ENCODE assay signal across 8 cellular contexts in genomic region chr13:52652980-52653303, GRCh38. TPM values are rescaled to one million over a fixed set of nuclear protein-coding genes. Genes with fewer than 3 reads are reported as not detected.
A peak's percentile ranks its signal among the peaks of the same experiment; 100 is the strongest.
DNase-seq lines count a peak whose midpoint lies in the region; ATAC-seq and TF ChIP-seq lines count a peak whose summit lies in the region.

No MANE protein-coding gene starts in this region.

- under 1% methylated on average over 18 of the region's 18 CpGs for WGBS in smooth muscle cell (ENCODE audit: low lambda C conversion rate)

- peaks cover 6% of the 10 kb centered on the region for H3K4me1 Mint-ChIP-seq in activated naive CD8-positive, alpha-beta T cell treated with anti-CD3 and anti-CD28 coated beads, Interleukin-2, amount 10 ng/mL, durations not matched to agents 7 days and 5 days
- peaks cover 17% of the 10 kb centered on the region for H3K4me1 Mint-ChIP-seq in activated naive CD8-positive, alpha-beta T cell treated with anti-CD3 and anti-CD28 coated beads for 36 hours

- H3K4me1 ChIP-seq in right atrium auricular region (peaks cover 0 to 45% of the 10 kb centered on the region in 2 donors), smooth muscle cell (ENCODE audit: low read depth) (peaks cover 17% of the 10 kb centered on the region)

- H3K27me3 ChIP-seq in right atrium auricular region, result no peaks in the 10 kb centered on the region
- no peaks in the 10 kb centered on the region for H3K27me3 ChIP-seq in smooth muscle cell (ENCODE audit: low read depth)

- peaks cover 13% of the 10 kb centered on the region for H3K36me3 Mint-ChIP-seq in activated naive CD8-positive, alpha-beta T cell treated with anti-CD3 and anti-CD28 coated beads, Interleukin-2, amount 10 ng/mL, durations not matched to agents 7 days and 5 days
- peaks cover 22% of the 10 kb centered on the region for H3K36me3 Mint-ChIP-seq in activated naive CD8-positive, alpha-beta T cell treated with anti-CD3 and anti-CD28 coated beads for 36 hours

- H3K27me3 Mint-ChIP-seq in activated naive CD8-positive, alpha-beta T cell treated with anti-CD3 and anti-CD28 coated beads, Interleukin-2, amount 10 ng/mL, durations not matched to agents 7 days and 5 days, result no peaks in the 10 kb centered on the region
- H3K27me3 Mint-ChIP-seq in activated naive CD8-positive, alpha-beta T cell treated with anti-CD3 and anti-CD28 coated beads for 36 hours, result no peaks in the 10 kb centered on the region

- peak overlapping the region; percentile 97 for H3K27ac ChIP-seq in VCaP
- H3K27ac ChIP-seq in right atrium auricular region, result peak overlapping the region; percentile 93 to 97
- peak overlapping the region; percentile 96 for H3K27ac ChIP-seq in smooth muscle cell (ENCODE audit: low read depth)

- no peaks in the 10 kb centered on the region for H3K9me3 Mint-ChIP-seq in activated naive CD8-positive, alpha-beta T cell treated with anti-CD3 and anti-CD28 coated beads, Interleukin-2, amount 10 ng/mL, durations not matched to agents 7 days and 5 days
- no peaks in the 10 kb centered on the region for H3K9me3 Mint-ChIP-seq in activated naive CD8-positive, alpha-beta T cell treated with anti-CD3 and anti-CD28 coated beads for 36 hours

- H3K4me2 ChIP-seq in smooth muscle cell, result peak overlapping the region; percentile 98

- H3K27ac Mint-ChIP-seq in activated naive CD8-positive, alpha-beta T cell treated with anti-CD3 and anti-CD28 coated beads, Interleukin-2, amount 10 ng/mL, durations not matched to agents 7 days and 5 days, result no peak overlapping the region
- H3K27ac Mint-ChIP-seq in activated naive CD8-positive, alpha-beta T cell treated with anti-CD3 and anti-CD28 coated beads for 36 hours, result no peak overlapping the region

- H3K4me3 ChIP-seq in right atrium auricular region (peak overlapping the region; percentile 81 to 92), smooth muscle cell (peak overlapping the region; percentile 93)

- peak; percentile 37 for ATAC-seq in activated naive CD8-positive, alpha-beta T cell treated with anti-CD3 and anti-CD28 coated beads, Interleukin-2, amount 10 ng/mL, durations not matched to agents 7 days and 5 days (ENCODE audit: low read depth)
- ATAC-seq in HG03025 (IDR thresholded peaks at IDR 0.05; ENCODE audit: low FRiP score, unreplicated experiment), result peak; percentile 32

- H3F3A ChIP-seq in smooth muscle cell (ENCODE audit: low read depth), result peaks cover 4% of the 10 kb centered on the region

- no peak overlapping the region for H3K4me3 Mint-ChIP-seq in activated naive CD8-positive, alpha-beta T cell treated with anti-CD3 and anti-CD28 coated beads, Interleukin-2, amount 10 ng/mL, durations not matched to agents 7 days and 5 days
- H3K4me3 Mint-ChIP-seq in activated naive CD8-positive, alpha-beta T cell treated with anti-CD3 and anti-CD28 coated beads for 36 hours, result no peak overlapping the region

- peaks cover 40% of the 10 kb centered on the region for H4K20me1 ChIP-seq in smooth muscle cell (ENCODE audit: low read depth)

- TF ChIP-seq CTCF in VCaP (conservative IDR thresholded peaks at IDR 0.05) (peak; percentile 51), right atrium auricular region (IDR thresholded peaks at IDR 0.05) (peak in 1 of 2 donors; percentile 16), smooth muscle cell (IDR thresholded peaks at IDR 0.05; ENCODE audit: borderline replicate concordance, insufficient read depth, poor library complexity, severe bottlenecking) (no peak)

- H3K9me3 ChIP-seq in right atrium auricular region (no peaks in the 10 kb centered on the region), smooth muscle cell (replicated peaks; ENCODE audit: low read depth) (no peaks in the 10 kb centered on the region)

- H3K79me2 ChIP-seq in smooth muscle cell (ENCODE audit: low read depth), result peaks cover 71% of the 10 kb centered on the region

- DNase-seq in activated naive CD8-positive, alpha-beta T cell treated with anti-CD3 and anti-CD28 coated beads, Interleukin-2, amount 10 ng/mL, durations not matched to agents 7 days and 5 days, result no peak
- no peak for DNase-seq in activated naive CD8-positive, alpha-beta T cell treated with anti-CD3 and anti-CD28 coated beads for 36 hours
- DNase-seq in right atrium auricular region (ENCODE audit: low spot score) (no peak), smooth muscle cell (lab: John Stamatoyannopoulos, UW; ENCODE audit: unreplicated experiment) (no peak), putamen (ENCODE audit: low spot score) (no peak), GDM1 (lab: John Stamatoyannopoulos, UW) (no peak)

- peaks cover under 1% of the 10 kb centered on the region for H3K36me3 ChIP-seq in right atrium auricular region
- peaks cover 6% of the 10 kb centered on the region for H3K36me3 ChIP-seq in smooth muscle cell (ENCODE audit: low read depth)

- H3K9ac ChIP-seq in smooth muscle cell (ENCODE audit: low read depth), result peak overlapping the region; percentile 95

- H2AFZ ChIP-seq in smooth muscle cell (ENCODE audit: low read depth), result peak overlapping the region; percentile 65

- POLR2A ChIA-PET in activated naive CD8-positive, alpha-beta T cell treated with anti-CD3 and anti-CD28 coated beads, Interleukin-2, amount 10 ng/mL, durations not matched to agents 7 days and 5 days (lab: Charles Lee), result interaction anchor here (0.9 to 3.3 kb wide), 8 partner anchors 12 to 197 kb away, joined by 3 to 89 read pairs (median 4); no protein-coding TSS in a partner anchor

RNA-seq across cellular contexts. Expression of gene SUGT1, which starts 0.3 kb away (rescaled TPM):
- 10 to 100 TPM; 36.5 to 41.1 TPM for total RNA-seq in activated naive CD8-positive, alpha-beta T cell treated with anti-CD3 and anti-CD28 coated beads, Interleukin-2, amount 10 ng/mL, durations not matched to agents 7 days and 5 days
- 10 to 100 TPM; 63.6 TPM for total RNA-seq in activated naive CD8-positive, alpha-beta T cell treated with anti-CD3 and anti-CD28 coated beads for 36 hours
- total RNA-seq in right atrium auricular region (10 to 100 TPM; 33.4 to 38.3 TPM), smooth muscle cell (42.9 and 54.3 TPM in 2 replicates)
- polyA plus RNA-seq in smooth muscle cell, result 64.4 and 78.8 TPM in 2 replicates

RNA-seq across cellular contexts. Expression of gene HNRNPA1L2, which starts 10.7 kb away (rescaled TPM):
- 10 to 100 TPM; 12.9 to 14.7 TPM for total RNA-seq in activated naive CD8-positive, alpha-beta T cell treated with anti-CD3 and anti-CD28 coated beads, Interleukin-2, amount 10 ng/mL, durations not matched to agents 7 days and 5 days
- total RNA-seq in activated naive CD8-positive, alpha-beta T cell treated with anti-CD3 and anti-CD28 coated beads for 36 hours, result 10 to 100 TPM; 11.2 to 11.6 TPM
- total RNA-seq in right atrium auricular region, result 1 to 10 TPM; 1.8 to 2.2 TPM
- 4.7 and 7.8 TPM in 2 replicates for total RNA-seq in smooth muscle cell
- polyA plus RNA-seq in smooth muscle cell, result 9.5 and 11.9 TPM in 2 replicates
